Comparison of ENCODE assay signal across 1 cellular context in genomic region chr1:2047749-2048729, GRCh38.
TF ChIP-seq lines count a peak whose summit lies in the region.

No MANE protein-coding gene starts in this region.

TF ChIP-seq in HCT116, 20 proteins besides CTCF, POLR2A, EP300 and RAD21 (continued from another document):
- TF ChIP-seq ZBTB33 (IDR thresholded peaks at IDR 0.05; ENCODE audit: extremely low read depth, insufficient replicate concordance, low read length) (no peak), POLR2AphosphoS5 (IDR thresholded peaks at IDR 0.05; ENCODE audit: low read depth, low read length) (no peak), EZH2phosphoT487 (IDR thresholded peaks at IDR 0.05; ENCODE audit: borderline replicate concordance) (no peak), ZNF274 (IDR thresholded peaks at IDR 0.05; ENCODE audit: low read depth, low read length) (no peak), REST (IDR thresholded peaks at IDR 0.05; ENCODE audit: low read depth) (no peak)
